Comparison of ENCODE assay signal across 8 cellular contexts in genomic region chr20:62704341-62704948, GRCh38. TPM values are rescaled to one million over a fixed set of nuclear protein-coding genes. Genes with fewer than 3 reads are reported as not detected.
A peak's percentile ranks its signal among the peaks of the same experiment; 100 is the strongest.
DNase-seq lines count a peak whose midpoint lies in the region; ATAC-seq and TF ChIP-seq lines count a peak whose summit lies in the region.

No MANE protein-coding gene starts in this region.

- peak overlapping the region in 2 of 10 donors; percentile 48 to 53 for H3K27ac Mint-ChIP-seq in naive thymus-derived CD8-positive, alpha-beta T cell

- H4K20me1 ChIP-seq in SK-N-SH (ENCODE audit: insufficient read depth), result no peaks in the 10 kb centered on the region

- no peak overlapping the region for H2AFZ ChIP-seq in SK-N-SH (ENCODE audit: low read depth)

- peak; percentile 76 to 86 (median 84) for ATAC-seq in heart left ventricle
- ATAC-seq in naive thymus-derived CD8-positive, alpha-beta T cell, result no peak

- H3K9me3 ChIP-seq in SK-N-SH, result no peaks in the 10 kb centered on the region
- no peaks in the 10 kb centered on the region for H3K9me3 ChIP-seq in heart left ventricle
- no peaks in the 10 kb centered on the region for H3K9me3 ChIP-seq in suprapubic skin

- peak in 1 of 2 experiments; percentile 54; a peak in 1 of 4 replicates for TF ChIP-seq EP300 in SK-N-SH (IDR thresholded peaks at IDR 0.05; ENCODE audit: borderline replicate concordance in 1 of 2, low read depth in 1 of 2, low read length in 1 of 2)
- no peak for TF ChIP-seq EP300 in suprapubic skin (IDR thresholded peaks at IDR 0.05)

- H3K27ac ChIP-seq in SK-N-SH (ENCODE audit: low read depth in 2 of 2, low read length in 1 of 2) (peak overlapping the region; percentile 30 to 92; a peak in 3 of 4 replicates), heart left ventricle (peak overlapping the region in 4 of 12 donors; percentile 2 to 67 (median 18)), suprapubic skin (no peak overlapping the region)

- no peaks in the 10 kb centered on the region for H3K36me3 Mint-ChIP-seq in naive thymus-derived CD8-positive, alpha-beta T cell

- H3K9me2 ChIP-seq in SK-N-SH, result no peaks in the 10 kb centered on the region

- H3K4me3 ChIP-seq in SK-N-SH (ENCODE audit: low read depth in 2 of 2, low read length in 1 of 2), result no peak overlapping the region
- no peak overlapping the region for H3K4me3 ChIP-seq in heart left ventricle
- no peak overlapping the region for H3K4me3 ChIP-seq in suprapubic skin

- CTCF ChIA-PET in SK-N-SH (lab: Yijun Ruan, JAX), result interaction anchor here (1.0 to 5.0 kb wide), 4 partner anchors 15 to 201 kb away, joined by 3 to 31 read pairs (median 3); no protein-coding TSS in a partner anchor

- TF ChIP-seq CTCF in SK-N-SH (IDR thresholded peaks at IDR 0.05), result peak; percentile 17; the same call in 1 of the 2 replicates
- no peak for TF ChIP-seq CTCF in heart left ventricle (IDR thresholded peaks at IDR 0.05)
- TF ChIP-seq CTCF in suprapubic skin (IDR thresholded peaks at IDR 0.05), result no peak

- H3K4me3 Mint-ChIP-seq in naive thymus-derived CD8-positive, alpha-beta T cell, result peak overlapping the region in 1 of 10 donors; percentile 21

- H3K36me3 ChIP-seq in SK-N-SH (replicated peaks in 1 of 2; ENCODE audit: control insufficient read depth in 1 of 2, insufficient read depth in 2 of 2, low read length in 1 of 2) (no peaks in the 10 kb centered on the region), heart left ventricle (no peaks in the 10 kb centered on the region), suprapubic skin (no peaks in the 10 kb centered on the region)

- H3K9me3 Mint-ChIP-seq in naive thymus-derived CD8-positive, alpha-beta T cell, result no peaks in the 10 kb centered on the region

- POLR2A ChIA-PET in SK-N-SH (lab: Yijun Ruan, JAX), result no interaction called here
- POLR2A ChIA-PET in naive thymus-derived CD8-positive, alpha-beta T cell (lab: Charles Lee), result interaction anchor here (1.0 to 2.0 kb wide), 2 partner anchors 35 to 100 kb away, joined by 3 to 8 read pairs; partner anchors contain the start of gene OGFR

- peaks cover 13% of the 10 kb centered on the region for H3K27me3 ChIP-seq in SK-N-SH (ENCODE audit: insufficient read depth)
- H3K27me3 ChIP-seq in heart left ventricle, result peaks cover 17 to 31% (median 24%) of the 10 kb centered on the region in 9 donors
- peaks cover 70% of the 10 kb centered on the region for H3K27me3 ChIP-seq in suprapubic skin

- WGBS in SK-N-SH (ENCODE audit: low lambda C conversion rate), result 21% methylated on average over 12 of the region's 21 CpGs
- WGBS in heart left ventricle, 4 donors, result 7 to 16% (median 13%) methylated on average over 13 to 21 of the region's 21 CpGs
- 11% methylated on average over 11 of the region's 21 CpGs for WGBS in suprapubic skin

- peak overlapping the region; percentile 46; the same call in 1 of the 2 replicates for H3K9ac ChIP-seq in SK-N-SH

- intact Hi-C loops in heart left ventricle (cut with DNase I), result no loop called here

- peaks cover 15% of the 10 kb centered on the region for H3F3A ChIP-seq in SK-N-SH (replicated peaks; ENCODE audit: insufficient read depth)

- peak; percentile 14; the same call in 1 of the 2 replicates for TF ChIP-seq RAD21 in SK-N-SH (IDR thresholded peaks at IDR 0.05; ENCODE audit: low read length)

- H3K4me1 ChIP-seq in SK-N-SH (ENCODE audit: control insufficient read depth in 1 of 2, insufficient read depth in 2 of 2, low read depth in 1 of 2, low read length in 1 of 2) (peaks cover 19 to 27% of the 10 kb centered on the region in 2 experiments; a peak in 3 of 4 replicates), heart left ventricle (peaks cover 0 to 35% (median 8%) of the 10 kb centered on the region in 12 donors), suprapubic skin (peaks cover 35% of the 10 kb centered on the region)

- H3K79me2 ChIP-seq in SK-N-SH (ENCODE audit: insufficient read depth), result no peaks in the 10 kb centered on the region

- in situ Hi-C loops in ACHN (cut with HindIII; ENCODE audit: low pct_ligation_motif_present, low pct_unique_long_range_greater_than_20kb, low sequenced_read_pairs), result no loop called here

- DNase-seq in ACHN, result peak; percentile 83
- peak; percentile 65 for DNase-seq in LoVo (ENCODE audit: low spot score)
- DNase-seq in SK-N-SH, result peak; percentile 85
- peak; percentile 87 to 94 (median 89) for DNase-seq in heart left ventricle
- peak; percentile 88 to 89 for DNase-seq in suprapubic skin (ENCODE audit: low spot score in 2 of 2)
- DNase-seq in activated gamma-delta T cell treated with Interleukin-2 at 50 U/mL for 16 hours, result no peak
- DNase-seq in naive thymus-derived CD8-positive, alpha-beta T cell, result no peak
- no peak for DNase-seq in activated CD4-positive, CD25-positive, alpha-beta regulatory T cell treated with anti-CD3 and anti-CD28 coated beads, Interleukin-2, amount 50 U/mL, for 72 hours

- TF ChIP-seq POLR2A in heart left ventricle (IDR thresholded peaks at IDR 0.05), result no peak
- TF ChIP-seq POLR2A in suprapubic skin (IDR thresholded peaks at IDR 0.05), result no peak

- H3K4me1 Mint-ChIP-seq in naive thymus-derived CD8-positive, alpha-beta T cell, result peaks cover 8 to 18% (median 14%) of the 10 kb centered on the region in 4 donors

- peak overlapping the region; percentile 64 for H3K4me2 ChIP-seq in SK-N-SH

- peaks cover 5 to 19% (median 6%) of the 10 kb centered on the region in 5 donors for H3K27me3 Mint-ChIP-seq in naive thymus-derived CD8-positive, alpha-beta T cell

TF ChIP-seq in SK-N-SH, 30 proteins besides CTCF, POLR2A, EP300 and RAD21 (continues in another document):
- no peak for TF ChIP-seq ELF1 (IDR thresholded peaks at IDR 0.05)
- peak; percentile 23; the same call in 1 of the 2 replicates for TF ChIP-seq FOSL2 (IDR thresholded peaks at IDR 0.05; ENCODE audit: borderline replicate concordance, low read depth)
- no peak for TF ChIP-seq RXRA (IDR thresholded peaks at IDR 0.05; ENCODE audit: borderline replicate concordance, low read depth)
- TF ChIP-seq PBX3 (IDR thresholded peaks at IDR 0.05), result peak; percentile 80
- no peak for TF ChIP-seq REST (IDR thresholded peaks at IDR 0.05; ENCODE audit: low read depth, low read length)
- peak; percentile 81 for TF ChIP-seq MXI1 (IDR thresholded peaks at IDR 0.05; ENCODE audit: low read depth, low read length)
- TF ChIP-seq NRF1 (IDR thresholded peaks at IDR 0.05; ENCODE audit: low read depth, low read length), result no peak
- no peak for TF ChIP-seq GABPA (IDR thresholded peaks at IDR 0.05; ENCODE audit: low read depth)
- no peak for TF ChIP-seq CHD2 (IDR thresholded peaks at IDR 0.05; ENCODE audit: low read length, partially characterized antibody)
- TF ChIP-seq MAX (IDR thresholded peaks at IDR 0.05; ENCODE audit: low read depth), result peak; percentile 62
- TF ChIP-seq TCF12 (IDR thresholded peaks at IDR 0.05), result peak; percentile 73
- no peak for TF ChIP-seq TAF1 (IDR thresholded peaks at IDR 0.05; ENCODE audit: borderline replicate concordance, low read depth, low read length)

RNA-seq across cellular contexts. Expression of gene NTSR1, which starts 4.2 kb away (rescaled TPM):
- polyA plus RNA-seq in SK-N-SH (2012; rRNA removed), result 3.1 and 8.2 TPM in 2 replicates
- polyA plus RNA-seq in SK-N-SH (2012; cell fraction: cytosol; rRNA removed), result 2.1 and 4.3 TPM in 2 replicates
- 6.4 and 11.3 TPM in 2 replicates for polyA plus RNA-seq in SK-N-SH (2012; cell fraction: nucleus; rRNA removed)
- total RNA-seq in heart left ventricle, result under 1 TPM in 3 of 9 donors, not detected in 6; 0.07 to 0.32 (median 0.07) TPM
- under 1 TPM in 1 of 2 donors, not detected in 1; 0.01 TPM for polyA plus RNA-seq in heart left ventricle
- total RNA-seq in suprapubic skin, result under 1 TPM in 2 of 4 donors, not detected in 2; 0.16 to 0.55 TPM
- not detected for total RNA-seq in naive thymus-derived CD8-positive, alpha-beta T cell
- not detected for polyA plus RNA-seq in naive thymus-derived CD8-positive, alpha-beta T cell

Comparison
In these comparisons a context has a peak if more than half of its experiments do, and no peak if none do; other contexts are left out.
1. DNase-seq: peak in ACHN (single experiment), LoVo (single experiment), SK-N-SH (single experiment), heart left ventricle (5 of 5) and suprapubic skin (2 of 2); none in activated gamma-delta T cell treated with Interleukin-2 at 50 U/mL for 16 hours (single experiment), naive thymus-derived CD8-positive, alpha-beta T cell (0 of 10) and activated CD4-positive, CD25-positive, alpha-beta regulatory T cell treated with anti-CD3 and anti-CD28 coated beads, Interleukin-2, amount 50 U/mL, for 72 hours (single experiment).
2. ATAC-seq: peak in heart left ventricle (4 of 4); none in naive thymus-derived CD8-positive, alpha-beta T cell (0 of 2).